Comparison of ENCODE assay signal across 8 cellular contexts in the genomic region with DNA sequence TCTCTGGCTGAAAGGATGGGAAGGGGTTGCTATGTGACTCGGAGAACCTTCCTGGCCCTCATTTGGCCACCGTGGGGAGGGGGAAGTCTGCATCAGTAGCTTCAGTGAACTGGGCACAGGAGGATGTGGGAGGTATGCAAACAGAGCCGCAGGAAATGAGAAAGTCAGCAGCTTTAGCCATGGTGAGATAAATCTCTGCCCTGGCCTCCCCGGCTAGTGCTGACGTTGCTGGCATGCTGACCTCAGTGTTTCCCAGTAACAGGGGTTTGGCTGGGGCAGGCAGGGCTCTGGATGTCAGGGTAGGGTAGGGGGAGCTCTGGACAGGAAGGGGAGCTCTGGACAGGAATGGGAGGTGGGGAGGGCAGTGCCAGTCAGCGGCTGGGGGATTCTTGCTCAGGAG. TPM values are rescaled to one million over a fixed set of nuclear protein-coding genes. Genes with fewer than 3 reads are reported as not detected.
DNase-seq lines count a peak whose midpoint lies in the region; ATAC-seq lines count a peak whose summit lies in the region.

No MANE protein-coding gene starts in this region.

- no peak overlapping the region for H3K4me2 ChIP-seq in trophoblast cell (ENCODE audit: low read length)

- no CpG with 5 or more reads among the region's 6 CpGs for WGBS in trophoblast cell (ENCODE audit: extremely low coverage, insufficient coverage, insufficient read length)

- no peak overlapping the region for H2AFZ ChIP-seq in trophoblast cell (ENCODE audit: insufficient read depth, low read length, poor library complexity)

- no peak overlapping the region for H3K4ac ChIP-seq in trophoblast cell (ENCODE audit: low read depth, low read length)

- H3K36me3 ChIP-seq in trophoblast cell (ENCODE audit: control insufficient read depth in 1 of 2, insufficient read depth in 2 of 2, low read length in 2 of 2), result no peaks in the 10 kb centered on the region

- no peak overlapping the region for H2BK5ac ChIP-seq in trophoblast cell (ENCODE audit: low read depth, low read length, poor library complexity)

- H3K27ac ChIP-seq in trophoblast cell (ENCODE audit: low read depth, low read length), result no peak overlapping the region

- no peak overlapping the region for H2AK5ac ChIP-seq in trophoblast cell (ENCODE audit: low read length)

- no peak overlapping the region for H3K18ac ChIP-seq in trophoblast cell (ENCODE audit: low read length)

- no peak overlapping the region for H3K4me3 ChIP-seq in trophoblast cell (ENCODE audit: low read depth, low read length)

- no peak overlapping the region for H4K12ac ChIP-seq in trophoblast cell (ENCODE audit: low read depth, low read length)

- no peaks in the 10 kb centered on the region for H3K79me1 ChIP-seq in trophoblast cell (ENCODE audit: low read length)

- no peak overlapping the region for H2BK120ac ChIP-seq in trophoblast cell (ENCODE audit: insufficient read depth, low read length, poor library complexity)

- ATAC-seq in GM18868 (IDR thresholded peaks at IDR 0.05; ENCODE audit: unreplicated experiment) (peak; percentile 55), GM19328 (IDR thresholded peaks at IDR 0.05; ENCODE audit: unreplicated experiment) (no peak), GM19395 (IDR thresholded peaks at IDR 0.05; ENCODE audit: unreplicated experiment) (no peak)

- H3K27me3 ChIP-seq in trophoblast cell (ENCODE audit: insufficient read depth, low read length), result no peaks in the 10 kb centered on the region

- no peak overlapping the region for H3K9ac ChIP-seq in trophoblast cell (ENCODE audit: low read length)

- H4K91ac ChIP-seq in trophoblast cell (ENCODE audit: low read depth, low read length), result no peak overlapping the region

- peak overlapping the region; percentile 27 for H2BK12ac ChIP-seq in trophoblast cell (ENCODE audit: low read length)

- peak; percentile 41 for DNase-seq in NCI-H69 (lab: John Stamatoyannopoulos, UW)
- peak; percentile 25 for DNase-seq in fibroblast of gingiva (ENCODE audit: low read depth)
- peak; percentile 9 to 37 for DNase-seq in trophoblast cell
- DNase-seq in NCI-H1436 treated with DMSO at 0.1 percent for 48 hours (lab: John Stamatoyannopoulos, UW), result no peak
- DNase-seq in 8988T, result no peak

- no peak overlapping the region for H3K23ac ChIP-seq in trophoblast cell (ENCODE audit: low read length)

- no peaks in the 10 kb centered on the region for H3K9me3 ChIP-seq in trophoblast cell (ENCODE audit: insufficient read depth, low read depth, low read length)

- no peaks in the 10 kb centered on the region for H3K79me2 ChIP-seq in trophoblast cell (ENCODE audit: control insufficient read depth, insufficient read depth, low read length, poor library complexity)

- H3K14ac ChIP-seq in trophoblast cell (ENCODE audit: low read length), result no peak overlapping the region

- peaks cover 0 to 2% of the 10 kb centered on the region in 2 experiments for H3K4me1 ChIP-seq in trophoblast cell (ENCODE audit: control insufficient read depth in 1 of 2, insufficient read depth in 2 of 2, low read length in 2 of 2)

- no peak overlapping the region for H4K8ac ChIP-seq in trophoblast cell (ENCODE audit: low read depth, low read length)

RNA-seq across cellular contexts. Expression of a gene that starts 2.3 kb away (rescaled TPM):
- 0.33 and 0.37 TPM in 2 replicates for polyA plus RNA-seq in trophoblast cell (2013)

RNA-seq across cellular contexts. Expression of a gene that starts 16.6 kb away (rescaled TPM):
- polyA plus RNA-seq in trophoblast cell (2013), result 0.01 and 0.03 TPM in 2 replicates

RNA-seq across cellular contexts. Expression of a gene that starts 26.1 kb away (rescaled TPM):
- 40.8 and 43.3 TPM in 2 replicates for polyA plus RNA-seq in trophoblast cell (2013)

RNA-seq across cellular contexts. Expression of a gene that starts 26.5 kb away (rescaled TPM):
- 136 and 142 TPM in 2 replicates for polyA plus RNA-seq in trophoblast cell (2013)

Comparison
In these comparisons a context has a peak if more than half of its experiments do, and no peak if none do; other contexts are left out.
1. DNase-seq: peak in NCI-H69 (single experiment), fibroblast of gingiva (single experiment) and trophoblast cell (2 of 2); none in NCI-H1436 treated with DMSO at 0.1 percent for 48 hours (single experiment) and 8988T (single experiment).